ENCODE assay signal across 9 cellular contexts in the genomic region with DNA sequence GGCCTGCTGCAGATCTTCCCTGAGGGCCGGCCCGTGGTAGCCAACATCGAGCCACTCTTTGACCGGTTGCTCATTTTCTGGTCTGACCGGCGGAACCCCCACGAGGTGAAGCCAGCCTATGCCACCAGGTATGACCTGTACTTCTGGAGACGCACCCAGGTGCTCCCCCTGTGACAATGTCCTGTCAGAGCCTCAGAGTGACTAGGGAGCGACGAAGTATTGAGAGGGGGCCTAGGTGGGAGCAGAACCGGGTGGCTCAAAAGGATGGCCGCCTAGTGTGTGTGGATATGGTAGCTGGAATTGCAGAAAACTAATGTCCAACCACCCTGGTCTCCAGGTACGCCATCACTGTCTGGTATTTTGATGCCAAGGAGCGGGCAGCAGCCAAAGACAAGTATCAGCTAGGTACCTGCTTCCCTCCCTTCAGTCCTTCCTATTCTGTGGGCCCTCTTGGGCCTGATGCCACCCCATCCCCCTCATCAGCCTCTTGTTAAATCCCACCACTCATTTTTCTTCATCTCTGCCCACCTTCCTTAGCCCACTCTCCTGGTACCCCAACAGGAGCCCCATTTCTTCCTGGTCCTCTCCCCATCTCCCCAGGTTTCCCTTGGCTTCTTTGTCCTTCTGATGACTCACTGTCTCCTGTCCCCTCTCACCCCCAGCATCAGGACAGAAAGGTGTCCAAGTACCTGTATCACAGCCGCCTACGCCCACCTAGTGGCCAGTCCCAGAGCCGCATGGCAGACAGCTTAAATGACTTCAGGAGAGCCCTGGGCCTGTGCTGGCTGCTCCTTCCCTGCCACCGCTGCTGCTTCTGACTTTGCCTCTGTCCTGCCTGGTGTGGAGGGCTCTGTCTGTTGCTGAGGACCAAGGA. TPM values are rescaled to one million over a fixed set of nuclear protein-coding genes. Genes with fewer than 3 reads are reported as not detected.
DNase-seq lines count a peak whose midpoint lies in the region; ATAC-seq, FAIRE-seq and TF ChIP-seq lines count a peak whose summit lies in the region.
"Had no signal": no experiment of that assay in that cellular context is flagged by ENCODE, and none has a peak within 500 bp of the region (broad histone marks: within the 10 kb centered on the region; RNA-seq: fewer than 3 reads in every experiment).

No MANE protein-coding gene starts in this region.

- FAIRE-seq in GM12891 (lab: Jason Lieb, UNC), result no peak
- FAIRE-seq: endometrium had no signal

- H3K27ac ChIP-seq in liver (ENCODE audit: low read depth in 1 of 2, low read length in 2 of 2), result peak overlapping the region in 1 of 2 donors; percentile 60

- H3K36me3 ChIP-seq in adipocyte (ENCODE audit: control insufficient read depth, insufficient read depth, low read length, severe bottlenecking), result peaks cover 53% of the 10 kb centered on the region
- peaks cover 9 to 16% (median 11%) of the 10 kb centered on the region in 4 donors for H3K36me3 ChIP-seq in liver (ENCODE audit: control insufficient read depth in 4 of 4, insufficient read depth in 3 of 4, low read depth in 1 of 4, low read length in 3 of 4)

- WGBS in liver, result 81% methylated on average over 18 of the region's 18 CpGs

- H3K9me3 ChIP-seq in adipocyte (ENCODE audit: control insufficient read depth, low read length), result no peaks in the 10 kb centered on the region
- no peaks in the 10 kb centered on the region for H3K9me3 ChIP-seq in liver (ENCODE audit: control insufficient read depth in 4 of 4, low read length in 3 of 4)

- in situ Hi-C loops in ACHN (cut with HindIII; ENCODE audit: low pct_ligation_motif_present, low pct_unique_long_range_greater_than_20kb, low sequenced_read_pairs), result no loop called here

- ATAC-seq in GM18858 (IDR thresholded peaks at IDR 0.05; ENCODE audit: unreplicated experiment) (no peak), HG02588 (IDR thresholded peaks at IDR 0.05; ENCODE audit: unreplicated experiment) (no peak)

- peaks cover 51% of the 10 kb centered on the region for H3K4me1 ChIP-seq in adipocyte (ENCODE audit: control insufficient read depth, insufficient read depth, low read length)
- peaks cover 27 to 51% (median 42%) of the 10 kb centered on the region in 4 donors for H3K4me1 ChIP-seq in liver (ENCODE audit: control insufficient read depth in 4 of 4, insufficient read depth in 4 of 4, low read length in 3 of 4)

- H3K4me3 ChIP-seq in adipocyte (ENCODE audit: low read length), result no peak overlapping the region
- no peak overlapping the region for H3K4me3 ChIP-seq in liver (ENCODE audit: low read depth in 1 of 3, low read length in 3 of 3)

- peak; percentile 15 for DNase-seq in ACHN
- no peak for DNase-seq in GM12891 (ENCODE audit: insufficient read length, low spot score)
- DNase-seq in adipocyte (ENCODE audit: low read depth), result no peak
- DNase-seq in DMS114 treated with DMSO at 0.1 percent for 48 hours (lab: John Stamatoyannopoulos, UW; ENCODE audit: unreplicated experiment), result no peak
- no peak for DNase-seq in DMS153 (lab: John Stamatoyannopoulos, UW)

- peak; percentile 27 for TF ChIP-seq CTCF in liver (IDR thresholded peaks at IDR 0.05; ENCODE audit: low read depth, low read length, missing input control)

- TF ChIP-seq POLR2A in GM12891 (IDR thresholded peaks at IDR 0.05; ENCODE audit: low read depth, low read length), result 0 out of 2 replicates have a peak, but pooled peaks have one; percentile 8

- peak; percentile 28 to 67 for TF ChIP-seq RAD21 in liver (IDR thresholded peaks at IDR 0.05)

- H3K27me3 ChIP-seq in adipocyte (replicated peaks; ENCODE audit: control insufficient read depth, insufficient read depth, low read length) (no peaks in the 10 kb centered on the region), liver (ENCODE audit: control insufficient read depth in 4 of 4, insufficient read depth in 4 of 4, low read length in 3 of 4) (no peaks in the 10 kb centered on the region)

- H3K9ac ChIP-seq in adipocyte (ENCODE audit: low read length), result peak overlapping the region; percentile 30
- no peak overlapping the region for H3K9ac ChIP-seq in liver (ENCODE audit: low read depth in 1 of 2, low read length in 2 of 2)

TF ChIP-seq in GM12891, 5 proteins besides CTCF, POLR2A, EP300 and RAD21:
- 0 out of 2 replicates have a peak, but pooled peaks have one; percentile 29 for TF ChIP-seq POU2F2 (IDR thresholded peaks at IDR 0.05; ENCODE audit: low read depth, low read length)
- TF ChIP-seq POLR2AphosphoS5 (IDR thresholded peaks at IDR 0.05; ENCODE audit: low read depth, low read length), result no peak

TF ChIP-seq in liver, 16 proteins besides CTCF, POLR2A, EP300 and RAD21:
- TF ChIP-seq FOXA1 (IDR thresholded peaks at IDR 0.05), result no peak
- peak; percentile 0 for TF ChIP-seq NR2F2 (IDR thresholded peaks at IDR 0.05)
- no peak for TF ChIP-seq FOXA2 (IDR thresholded peaks at IDR 0.05)

RNA-seq across cellular contexts. Expression of a gene that starts 8.4 kb away (rescaled TPM):
- 51.5 TPM for polyA plus RNA-seq in GM12891 (2012; ENCODE audit: low read depth, missing spikeins)
- 10 to 100 TPM; 34.8 to 56.3 TPM for total RNA-seq in liver
- polyA plus RNA-seq in liver, result 10 to 100 TPM; 45.2 to 50.2 TPM

RNA-seq across cellular contexts. Expression of a gene that starts 29.3 kb away (rescaled TPM):
- 38.8 TPM for polyA plus RNA-seq in GM12891 (2012; ENCODE audit: low read depth, missing spikeins)
- total RNA-seq in liver, result 1 to 10 TPM; 5.5 to 9.0 TPM
- polyA plus RNA-seq in liver, result 10 to 100 TPM; 16.8 to 16.9 TPM

RNA-seq across cellular contexts. Expression of a gene that starts 32.1 kb away (rescaled TPM):
- 1.9 TPM for polyA plus RNA-seq in GM12891 (2012; ENCODE audit: low read depth, missing spikeins)
- under 1 TPM in 1 of 2 donors, not detected in 1; 0.42 TPM for total RNA-seq in liver
- polyA plus RNA-seq in liver, result under 1 TPM in 1 of 2 donors, not detected in 1; 0.44 TPM

RNA-seq across cellular contexts. Expression of a gene that starts 42.9 kb away (rescaled TPM):
- polyA plus RNA-seq in GM12891 (2012; ENCODE audit: low read depth, missing spikeins), result not detected
- 10 to 100 TPM in 1 of 2 donors, under 1 TPM in 1; 0.09 to 56.1 TPM for total RNA-seq in liver
- 1,000 to 10,000 TPM in 1 of 2 donors, 10 to 100 TPM in 1; 63.1 to 1,020 TPM for polyA plus RNA-seq in liver

RNA-seq across cellular contexts. Expression of a gene that starts 56.4 kb away (rescaled TPM):
- 103 TPM for polyA plus RNA-seq in GM12891 (2012; ENCODE audit: low read depth, missing spikeins)
- 10 to 100 TPM; 11.8 to 27.1 TPM for total RNA-seq in liver
- polyA plus RNA-seq in liver, result 10 to 100 TPM; 12.4 to 21.6 TPM
